Comparison of ENCODE assay signal across 1 cellular context in genomic region chr10:129914960-129915359, GRCh38.
TF ChIP-seq lines count a peak whose summit lies in the region.

No MANE protein-coding gene starts in this region.

TF ChIP-seq in GM23338, 12 proteins besides CTCF, POLR2A, EP300 and RAD21 (continued from another document):
- no peak for TF ChIP-seq ZNF462 (CRISPR knock-in tag; IDR thresholded peaks at IDR 0.05)
- TF ChIP-seq REST (IDR thresholded peaks at IDR 0.05; ENCODE audit: unreplicated experiment), result no peak
- TF ChIP-seq EZH2phosphoT487 (IDR thresholded peaks at IDR 0.05; ENCODE audit: unreplicated experiment), result no peak
- TF ChIP-seq POLR2AphosphoS5 (IDR thresholded peaks at IDR 0.05; ENCODE audit: low read depth), result no peak
- TF ChIP-seq EZH2 (IDR thresholded peaks at IDR 0.05; ENCODE audit: low read depth, unreplicated experiment), result no peak
